Comparison of ENCODE assay signal across 1 cellular context in genomic region chr3:116314476-116314875, GRCh38.
TF ChIP-seq lines count a peak whose summit lies in the region.

No MANE protein-coding gene starts in this region.

TF ChIP-seq in K562, 482 proteins besides CTCF, POLR2A, EP300 and RAD21 (continued from another document and continues in another):
- TF ChIP-seq, protein P1, sequence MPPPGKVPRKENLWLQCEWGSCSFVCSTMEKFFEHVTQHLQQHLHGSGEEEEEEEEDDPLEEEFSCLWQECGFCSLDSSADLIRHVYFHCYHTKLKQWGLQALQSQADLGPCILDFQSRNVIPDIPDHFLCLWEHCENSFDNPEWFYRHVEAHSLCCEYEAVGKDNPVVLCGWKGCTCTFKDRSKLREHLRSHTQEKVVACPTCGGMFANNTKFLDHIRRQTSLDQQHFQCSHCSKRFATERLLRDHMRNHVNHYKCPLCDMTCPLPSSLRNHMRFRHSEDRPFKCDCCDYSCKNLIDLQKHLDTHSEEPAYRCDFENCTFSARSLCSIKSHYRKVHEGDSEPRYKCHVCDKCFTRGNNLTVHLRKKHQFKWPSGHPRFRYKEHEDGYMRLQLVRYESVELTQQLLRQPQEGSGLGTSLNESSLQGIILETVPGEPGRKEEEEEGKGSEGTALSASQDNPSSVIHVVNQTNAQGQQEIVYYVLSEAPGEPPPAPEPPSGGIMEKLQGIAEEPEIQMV (tag; conservative IDR thresholded peaks at IDR 0.05; ENCODE audit: low read depth), result no peak
- no peak for TF ChIP-seq RB1 (IDR thresholded peaks at IDR 0.05; ENCODE audit: low read depth)
- TF ChIP-seq ZNF175 (CRISPR knock-in tag; IDR thresholded peaks at IDR 0.05; ENCODE audit: low read depth), result no peak
- TF ChIP-seq ESRRA (IDR thresholded peaks at IDR 0.05; ENCODE audit: borderline replicate concordance, low read depth), result no peak
- no peak for TF ChIP-seq YY1 (IDR thresholded peaks at IDR 0.05; ENCODE audit: borderline replicate concordance in 1 of 3, control insufficient read depth in 1 of 3, extremely low read depth in 1 of 3, insufficient read depth in 3 of 3, insufficient read length in 1 of 3, insufficient replicate concordance in 2 of 3, low read depth in 1 of 3, low read length in 2 of 3)
- no peak for TF ChIP-seq RUNX1 (IDR thresholded peaks at IDR 0.05; ENCODE audit: low read depth)
- no peak for TF ChIP-seq KAT2B (IDR thresholded peaks at IDR 0.05; ENCODE audit: low read depth, low read length)
- TF ChIP-seq MLX (CRISPR knock-in tag; conservative IDR thresholded peaks at IDR 0.05), result no peak
- TF ChIP-seq ZNF277 (CRISPR knock-in tag; IDR thresholded peaks at IDR 0.05; ENCODE audit: borderline replicate concordance), result no peak
- TF ChIP-seq RFX1 (IDR thresholded peaks at IDR 0.05), result no peak
- no peak for TF ChIP-seq PHF21A (IDR thresholded peaks at IDR 0.05; ENCODE audit: borderline replicate concordance, low read depth)
- no peak for TF ChIP-seq RBM39 (optimal IDR thresholded peaks at IDR 0.05; ENCODE audit: low read depth, low read length)
- TF ChIP-seq, protein P2, sequence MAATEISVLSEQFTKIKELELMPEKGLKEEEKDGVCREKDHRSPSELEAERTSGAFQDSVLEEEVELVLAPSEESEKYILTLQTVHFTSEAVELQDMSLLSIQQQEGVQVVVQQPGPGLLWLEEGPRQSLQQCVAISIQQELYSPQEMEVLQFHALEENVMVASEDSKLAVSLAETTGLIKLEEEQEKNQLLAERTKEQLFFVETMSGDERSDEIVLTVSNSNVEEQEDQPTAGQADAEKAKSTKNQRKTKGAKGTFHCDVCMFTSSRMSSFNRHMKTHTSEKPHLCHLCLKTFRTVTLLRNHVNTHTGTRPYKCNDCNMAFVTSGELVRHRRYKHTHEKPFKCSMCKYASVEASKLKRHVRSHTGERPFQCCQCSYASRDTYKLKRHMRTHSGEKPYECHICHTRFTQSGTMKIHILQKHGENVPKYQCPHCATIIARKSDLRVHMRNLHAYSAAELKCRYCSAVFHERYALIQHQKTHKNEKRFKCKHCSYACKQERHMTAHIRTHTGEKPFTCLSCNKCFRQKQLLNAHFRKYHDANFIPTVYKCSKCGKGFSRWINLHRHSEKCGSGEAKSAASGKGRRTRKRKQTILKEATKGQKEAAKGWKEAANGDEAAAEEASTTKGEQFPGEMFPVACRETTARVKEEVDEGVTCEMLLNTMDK (IDR thresholded peaks at IDR 0.05; ENCODE audit: borderline replicate concordance, insufficient read depth, low read depth, low read length, poor library complexity, severe bottlenecking), result no peak
- TF ChIP-seq SAP30 (IDR thresholded peaks at IDR 0.05; ENCODE audit: borderline replicate concordance, insufficient read depth, low read depth, low read length, poor library complexity, severe bottlenecking), result no peak
- TF ChIP-seq ATF1 (CRISPR knock-in tag; IDR thresholded peaks at IDR 0.05), result no peak
- no peak for TF ChIP-seq ATF1 (tag; IDR thresholded peaks at IDR 0.05)
- TF ChIP-seq, protein P3, sequence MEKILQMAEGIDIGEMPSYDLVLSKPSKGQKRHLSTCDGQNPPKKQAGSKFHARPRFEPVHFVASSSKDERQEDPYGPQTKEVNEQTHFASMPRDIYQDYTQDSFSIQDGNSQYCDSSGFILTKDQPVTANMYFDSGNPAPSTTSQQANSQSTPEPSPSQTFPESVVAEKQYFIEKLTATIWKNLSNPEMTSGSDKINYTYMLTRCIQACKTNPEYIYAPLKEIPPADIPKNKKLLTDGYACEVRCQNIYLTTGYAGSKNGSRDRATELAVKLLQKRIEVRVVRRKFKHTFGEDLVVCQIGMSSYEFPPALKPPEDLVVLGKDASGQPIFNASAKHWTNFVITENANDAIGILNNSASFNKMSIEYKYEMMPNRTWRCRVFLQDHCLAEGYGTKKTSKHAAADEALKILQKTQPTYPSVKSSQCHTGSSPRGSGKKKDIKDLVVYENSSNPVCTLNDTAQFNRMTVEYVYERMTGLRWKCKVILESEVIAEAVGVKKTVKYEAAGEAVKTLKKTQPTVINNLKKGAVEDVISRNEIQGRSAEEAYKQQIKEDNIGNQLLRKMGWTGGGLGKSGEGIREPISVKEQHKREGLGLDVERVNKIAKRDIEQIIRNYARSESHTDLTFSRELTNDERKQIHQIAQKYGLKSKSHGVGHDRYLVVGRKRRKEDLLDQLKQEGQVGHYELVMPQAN (IDR thresholded peaks at IDR 0.05; ENCODE audit: borderline replicate concordance), result no peak
- TF ChIP-seq, protein P4, sequence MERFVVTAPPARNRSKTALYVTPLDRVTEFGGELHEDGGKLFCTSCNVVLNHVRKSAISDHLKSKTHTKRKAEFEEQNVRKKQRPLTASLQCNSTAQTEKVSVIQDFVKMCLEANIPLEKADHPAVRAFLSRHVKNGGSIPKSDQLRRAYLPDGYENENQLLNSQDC (CRISPR knock-in tag; IDR thresholded peaks at IDR 0.05), result no peak
- no peak for TF ChIP-seq ZNF253 (CRISPR knock-in tag; conservative IDR thresholded peaks at IDR 0.05)
- TF ChIP-seq U2AF1 (optimal IDR thresholded peaks at IDR 0.05; ENCODE audit: low read depth, low read length), result no peak
- TF ChIP-seq RBFOX2 (IDR thresholded peaks at IDR 0.05; ENCODE audit: low read depth, low read length), result no peak
- TF ChIP-seq XRCC3 (IDR thresholded peaks at IDR 0.05), result no peak
- no peak for TF ChIP-seq NR2F6 (CRISPR knock-in tag; IDR thresholded peaks at IDR 0.05)
- no peak for TF ChIP-seq MAFG (tag; conservative IDR thresholded peaks at IDR 0.05)
- TF ChIP-seq POU5F1 (IDR thresholded peaks at IDR 0.05; ENCODE audit: borderline replicate concordance, low read depth, low read length, partially characterized antibody), result no peak
- no peak for TF ChIP-seq ARID3A (IDR thresholded peaks at IDR 0.05; ENCODE audit: borderline replicate concordance, low read depth, low read length)
- TF ChIP-seq ZNF583 (CRISPR knock-in tag; IDR thresholded peaks at IDR 0.05), result no peak
- TF ChIP-seq TAL1 (IDR thresholded peaks at IDR 0.05), result peak; percentile 44
- TF ChIP-seq TFE3 (CRISPR knock-in tag; IDR thresholded peaks at IDR 0.05), result no peak
- TF ChIP-seq HDAC6 (IDR thresholded peaks at IDR 0.05; ENCODE audit: low read depth, low read length), result no peak
- TF ChIP-seq NFE2 (IDR thresholded peaks at IDR 0.05; ENCODE audit: low read depth), result no peak
- no peak for TF ChIP-seq ZBTB26 (CRISPR knock-in tag; IDR thresholded peaks at IDR 0.05)
- TF ChIP-seq NCOA6 (IDR thresholded peaks at IDR 0.05), result no peak
- no peak for TF ChIP-seq SMAD4 (CRISPR knock-in tag; conservative IDR thresholded peaks at IDR 0.05)
- no peak for TF ChIP-seq ZBTB8A (IDR thresholded peaks at IDR 0.05; ENCODE audit: partially characterized antibody)
- TF ChIP-seq ZNF280A (IDR thresholded peaks at IDR 0.05; ENCODE audit: low read depth, partially characterized antibody), result no peak
- peak; percentile 54 for TF ChIP-seq TCF3 (CRISPR knock-in tag; IDR thresholded peaks at IDR 0.05)
- TF ChIP-seq ZNF24 (IDR thresholded peaks at IDR 0.05), result no peak
- TF ChIP-seq, protein P5, sequence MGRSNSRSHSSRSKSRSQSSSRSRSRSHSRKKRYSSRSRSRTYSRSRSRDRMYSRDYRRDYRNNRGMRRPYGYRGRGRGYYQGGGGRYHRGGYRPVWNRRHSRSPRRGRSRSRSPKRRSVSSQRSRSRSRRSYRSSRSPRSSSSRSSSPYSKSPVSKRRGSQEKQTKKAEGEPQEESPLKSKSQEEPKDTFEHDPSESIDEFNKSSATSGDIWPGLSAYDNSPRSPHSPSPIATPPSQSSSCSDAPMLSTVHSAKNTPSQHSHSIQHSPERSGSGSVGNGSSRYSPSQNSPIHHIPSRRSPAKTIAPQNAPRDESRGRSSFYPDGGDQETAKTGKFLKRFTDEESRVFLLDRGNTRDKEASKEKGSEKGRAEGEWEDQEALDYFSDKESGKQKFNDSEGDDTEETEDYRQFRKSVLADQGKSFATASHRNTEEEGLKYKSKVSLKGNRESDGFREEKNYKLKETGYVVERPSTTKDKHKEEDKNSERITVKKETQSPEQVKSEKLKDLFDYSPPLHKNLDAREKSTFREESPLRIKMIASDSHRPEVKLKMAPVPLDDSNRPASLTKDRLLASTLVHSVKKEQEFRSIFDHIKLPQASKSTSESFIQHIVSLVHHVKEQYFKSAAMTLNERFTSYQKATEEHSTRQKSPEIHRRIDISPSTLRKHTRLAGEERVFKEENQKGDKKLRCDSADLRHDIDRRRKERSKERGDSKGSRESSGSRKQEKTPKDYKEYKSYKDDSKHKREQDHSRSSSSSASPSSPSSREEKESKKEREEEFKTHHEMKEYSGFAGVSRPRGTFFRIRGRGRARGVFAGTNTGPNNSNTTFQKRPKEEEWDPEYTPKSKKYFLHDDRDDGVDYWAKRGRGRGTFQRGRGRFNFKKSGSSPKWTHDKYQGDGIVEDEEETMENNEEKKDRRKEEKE (IDR thresholded peaks at IDR 0.05; ENCODE audit: borderline replicate concordance in 1 of 2, control insufficient read depth in 1 of 2, low read depth in 2 of 2, low read length in 1 of 2), result no peak
- no peak for TF ChIP-seq BRD9 (IDR thresholded peaks at IDR 0.05; ENCODE audit: low read depth, partially characterized antibody)
- no peak for TF ChIP-seq POLR2AphosphoS5 (IDR thresholded peaks at IDR 0.05; ENCODE audit: control insufficient read depth, insufficient read depth, low read depth, low read length)
- no peak for TF ChIP-seq ATF4 (CRISPR knock-in tag; IDR thresholded peaks at IDR 0.05)
- TF ChIP-seq POLR3A (IDR thresholded peaks at IDR 0.05; ENCODE audit: borderline replicate concordance, extremely low read depth, insufficient read depth, insufficient read length), result no peak
- TF ChIP-seq TAF1 (IDR thresholded peaks at IDR 0.05; ENCODE audit: control insufficient read depth, extremely low read depth, insufficient read depth, low read length, severe bottlenecking), result no peak
